39 cellular contexts compared by ENCODE assay signal in genomic region chr14:24064856-24065255, GRCh38. TPM values are rescaled to one million over a fixed set of nuclear protein-coding genes. Genes with fewer than 3 reads are reported as not detected.
"Had no signal": no experiment of that assay in that cellular context is flagged by ENCODE, and none has a peak within 500 bp of the region (broad histone marks: within the 10 kb centered on the region; RNA-seq: fewer than 3 reads in every experiment).

No MANE protein-coding gene starts in this region.

- H3K4me1 Mint-ChIP-seq: activated CD4-positive, alpha-beta memory T cell treated with anti-CD3 and anti-CD28 coated beads, Interleukin-2, amount 10 ng/mL, durations not matched to agents 7 days and 5 days; activated CD8-positive, alpha-beta memory T cell treated with anti-CD3 and anti-CD28 coated beads, Interleukin-2, amount 10 ng/mL, durations not matched to agents 7 days and 5 days; activated naive CD8-positive, alpha-beta T cell treated with anti-CD3 and anti-CD28 coated beads for 36 hours; activated T-helper 17 cell treated with anti-CD3 and anti-CD28 coated beads, Interleukin-2, amount 50 U/mL, for 72 hours had no signal

- H3K27me3 Mint-ChIP-seq: activated CD8-positive, alpha-beta memory T cell treated with anti-CD3 and anti-CD28 coated beads, Interleukin-2, amount 10 ng/mL, durations not matched to agents 7 days and 5 days; activated naive CD8-positive, alpha-beta T cell treated with anti-CD3 and anti-CD28 coated beads for 36 hours had no signal

- H3K4me3 ChIP-seq: Peyer's patch had no signal

- H3K9me3 Mint-ChIP-seq: activated CD4-positive, alpha-beta memory T cell treated with anti-CD3 and anti-CD28 coated beads, Interleukin-2, amount 10 ng/mL, durations not matched to agents 7 days and 5 days; activated naive CD8-positive, alpha-beta T cell treated with anti-CD3 and anti-CD28 coated beads for 36 hours; activated T-cell treated with anti-CD3 and anti-CD28 coated beads, Interleukin-2, amount 50 U/mL, for 72 hours; activated T-helper 17 cell treated with anti-CD3 and anti-CD28 coated beads, Interleukin-2, amount 50 U/mL, for 72 hours had no signal

- H3K27me3 ChIP-seq: Peyer's patch had no signal

- H3K27ac Mint-ChIP-seq: activated CD4-positive, alpha-beta memory T cell treated with anti-CD3 and anti-CD28 coated beads, Interleukin-2, amount 10 ng/mL, durations not matched to agents 7 days and 5 days; activated CD8-positive, alpha-beta memory T cell treated with anti-CD3 and anti-CD28 coated beads, Interleukin-2, amount 10 ng/mL, durations not matched to agents 7 days and 5 days; activated naive CD8-positive, alpha-beta T cell treated with anti-CD3 and anti-CD28 coated beads for 36 hours; activated T-cell treated with anti-CD3 and anti-CD28 coated beads, Interleukin-2, amount 50 U/mL, for 72 hours; activated T-helper 17 cell treated with anti-CD3 and anti-CD28 coated beads, Interleukin-2, amount 50 U/mL, for 72 hours had no signal

- H3K36me3 ChIP-seq: brain microvascular endothelial cell, Peyer's patch, WERI-Rb-1 had no signal

- H3K27ac ChIP-seq: brain microvascular endothelial cell, WERI-Rb-1 had no signal

- H3K4me3 Mint-ChIP-seq: activated CD4-positive, alpha-beta memory T cell treated with anti-CD3 and anti-CD28 coated beads, Interleukin-2, amount 10 ng/mL, durations not matched to agents 7 days and 5 days; activated CD8-positive, alpha-beta memory T cell treated with anti-CD3 and anti-CD28 coated beads, Interleukin-2, amount 10 ng/mL, durations not matched to agents 7 days and 5 days; activated naive CD8-positive, alpha-beta T cell treated with anti-CD3 and anti-CD28 coated beads for 36 hours; activated T-cell treated with anti-CD3 and anti-CD28 coated beads, Interleukin-2, amount 50 U/mL, for 72 hours; activated T-helper 17 cell treated with anti-CD3 and anti-CD28 coated beads, Interleukin-2, amount 50 U/mL, for 72 hours had no signal

- ATAC-seq: activated CD8-positive, alpha-beta memory T cell treated with anti-CD3 and anti-CD28 coated beads, Interleukin-2, amount 10 ng/mL, durations not matched to agents 7 days and 5 days; activated T-cell treated with anti-CD3 and anti-CD28 coated beads, Interleukin-2, amount 50 U/mL, for 72 hours; activated T-helper 17 cell treated with anti-CD3 and anti-CD28 coated beads, Interleukin-2, amount 50 U/mL, for 72 hours; PC-3; Right ventricle myocardium inferior had no signal

- H3K36me3 Mint-ChIP-seq: activated CD8-positive, alpha-beta memory T cell treated with anti-CD3 and anti-CD28 coated beads, Interleukin-2, amount 10 ng/mL, durations not matched to agents 7 days and 5 days; activated naive CD8-positive, alpha-beta T cell treated with anti-CD3 and anti-CD28 coated beads for 36 hours had no signal

- DNase-seq: activated CD4-positive, alpha-beta memory T cell treated with anti-CD3 and anti-CD28 coated beads, Interleukin-2, amount 10 ng/mL, durations not matched to agents 7 days and 5 days; activated CD4-positive, alpha-beta T cell treated with anti-CD3 and anti-CD28 coated beads for 1 hour; activated CD4-positive, alpha-beta T cell treated with anti-CD3 and anti-CD28 coated beads for 48 hours; activated CD4-positive, CD25-positive, alpha-beta regulatory T cell; activated CD8-positive, alpha-beta memory T cell treated with anti-CD3 and anti-CD28 coated beads for 24 hours; activated CD8-positive, alpha-beta memory T cell treated with anti-CD3 and anti-CD28 coated beads, Interleukin-2, amount 10 ng/mL, durations not matched to agents 7 days and 5 days; activated CD8-positive, alpha-beta memory T cell treated with anti-CD3 and anti-CD28 coated beads, Interleukin-2, amount 50 U/mL, for 48 hours; activated effector memory CD4-positive, alpha-beta T cell treated with anti-CD3 and anti-CD28 coated beads, Interleukin-2, amount 50 U/mL, for 16 hours; activated naive CD4-positive, alpha-beta T cell; activated naive CD4-positive, alpha-beta T cell treated with anti-CD3 and anti-CD28 coated beads, Interleukin-2, amount 50 U/mL, for 16 hours; activated naive CD8-positive, alpha-beta T cell treated with anti-CD3 and anti-CD28 coated beads for 36 hours; activated T-cell treated with anti-CD3 and anti-CD28 coated beads, Interleukin-2, amount 50 U/mL, for 72 hours; amniotic stem cell; brain microvascular endothelial cell; central memory CD4-positive, alpha-beta T cell; Kasumi-1; KG1; MM.1S; MV-4-11; NCI-H1092; NCI-H1436 treated with DMSO at 0.1 percent for 48 hours; NCI-H1694 treated with DMSO at 0.1 percent for 48 hours; NCI-H2029; NCI-H2171; NCI-H510A; NCI-H526; NCI-H748 treated with DMSO at 0.1 percent for 48 hours; NK-92 treated with Interleukin-12 subunit alpha and Interleukin-12 subunit beta, amount 100 ng/mL, for 24 hours; PC-3; Peyer's patch; RPMI8226; SIG-M5; T1000; WERI-Rb-1 had no signal

- H3K9me3 ChIP-seq: Peyer's patch had no signal

RNA-seq across cellular contexts. Expression of gene CPNE6, which starts 6.5 kb away (rescaled TPM):
- total RNA-seq: activated CD4-positive, alpha-beta memory T cell treated with anti-CD3 and anti-CD28 coated beads, Interleukin-2, amount 10 ng/mL, durations not matched to agents 7 days and 5 days; activated naive CD8-positive, alpha-beta T cell treated with anti-CD3 and anti-CD28 coated beads for 36 hours; activated T-helper 17 cell treated with anti-CD3 and anti-CD28 coated beads, Interleukin-2, amount 50 U/mL, for 72 hours; PC-3; Right ventricle myocardium inferior; SK-MEL-5; T-helper 1 cell treated with Interleukin-12 subunit alpha and Interleukin-12 subunit beta and Interleukin-4 antibody, amounts not matched to agents 30 ng/mL and 1 ng/mL, for 36 hours; T-helper 2 cell treated with Interferon-gamma antibody and Interleukin-4, amounts not matched to agents 100 ng/mL and 5 ng/mL, for 36 hours had no signal

RNA-seq across cellular contexts. Expression of gene CARMIL3, which starts 13.0 kb away (rescaled TPM):
- total RNA-seq: PC-3 had no signal
